In genomic region chr11:86695391-86695790, GRCh38 we compare ENCODE assay signal across 22 cellular contexts. TPM values are rescaled to one million over a fixed set of nuclear protein-coding genes. Genes with fewer than 3 reads are reported as not detected.
DNase-seq lines count a peak whose midpoint lies in the region; ATAC-seq and TF ChIP-seq lines count a peak whose summit lies in the region.
"Had no signal": no experiment of that assay in that cellular context is flagged by ENCODE, and none has a peak within 500 bp of the region (broad histone marks: within the 10 kb centered on the region; RNA-seq: fewer than 3 reads in every experiment).

No MANE protein-coding gene starts in this region.

- RAD21 ChIA-PET in HCT116 (lab: Charles Lee; ENCODE audit: low non-redundant PET in 1 of 2, low total read pairs in 2 of 2, uncharacterized antibody in 2 of 2, unreplicated experiment in 2 of 2): no interaction called here

- H3K4me1 Mint-ChIP-seq in activated CD8-positive, alpha-beta T cell treated with anti-CD3 and anti-CD28 coated beads for 36 hours (ENCODE audit: low read depth): peaks cover 4% of the 10 kb centered on the region
- H3K4me1 Mint-ChIP-seq: activated CD8-positive, alpha-beta memory T cell treated with anti-CD3 and anti-CD28 coated beads, Interleukin-2, amount 10 ng/mL, durations not matched to agents 7 days and 5 days; naive thymus-derived CD4-positive, alpha-beta T cell had no signal

- H3K4me3 ChIP-seq in HCT116 (replicated peaks in 1 of 2; ENCODE audit: low read depth in 1 of 2, low read length in 2 of 2) (no peak overlapping the region), brain microvascular endothelial cell (ENCODE audit: low read depth, low read length) (no peak overlapping the region), skin epidermis (no peak overlapping the region)
- H3K4me3 ChIP-seq: prostate gland, uterus had no signal

- H3K27ac ChIP-seq in HCT116 (ENCODE audit: low read depth, low read length): no peak overlapping the region
- H3K27ac ChIP-seq in brain microvascular endothelial cell: peak overlapping the region; percentile 66
- H3K27ac ChIP-seq in skin epidermis: peak overlapping the region in 13 of 21 experiments; percentile 16 to 74 (median 57)
- H3K27ac ChIP-seq: prostate gland, uterus had no signal

- H3K36me3 ChIP-seq in HCT116 (ENCODE audit: control insufficient read depth in 1 of 2, insufficient read depth in 2 of 2, low read length in 2 of 2) (no peaks in the 10 kb centered on the region), brain microvascular endothelial cell (replicated peaks) (no peaks in the 10 kb centered on the region)
- H3K36me3 ChIP-seq: prostate gland, uterus had no signal

- ATAC-seq in HCT116 (peak; percentile 27; the same call in 1 of the 2 replicates), HG02885 (IDR thresholded peaks at IDR 0.05; ENCODE audit: poor library complexity, unreplicated experiment) (no peak)
- ATAC-seq in activated CD8-positive, alpha-beta T cell treated with anti-CD3 and anti-CD28 coated beads for 36 hours: no peak
- ATAC-seq: activated CD8-positive, alpha-beta memory T cell treated with anti-CD3 and anti-CD28 coated beads, Interleukin-2, amount 10 ng/mL, durations not matched to agents 7 days and 5 days; naive thymus-derived CD4-positive, alpha-beta T cell had no signal

- peak overlapping the region; percentile 33 for H3K4me2 ChIP-seq in HCT116 (ENCODE audit: low read length)

- no peak overlapping the region for H3K4me3 Mint-ChIP-seq in activated CD8-positive, alpha-beta T cell treated with anti-CD3 and anti-CD28 coated beads for 36 hours
- H3K4me3 Mint-ChIP-seq: activated CD8-positive, alpha-beta memory T cell treated with anti-CD3 and anti-CD28 coated beads, Interleukin-2, amount 10 ng/mL, durations not matched to agents 7 days and 5 days; endodermal cell; naive thymus-derived CD4-positive, alpha-beta T cell; stimulated activated naive CD8-positive, alpha-beta T cell treated with anti-CD3 and anti-CD28 coated beads, Interleukin-15, Interleukin-2, amounts not matched to agents 100 ng/mL and 50 ng/mL, for 24 hours had no signal

- no peaks in the 10 kb centered on the region for H3K9me2 ChIP-seq in HCT116 (ENCODE audit: insufficient read depth)

- BruUV-seq in HCT116 (replicated peaks; lab: Mats Ljungman, UMichigan): no TSS peak

- no peaks in the 10 kb centered on the region for H3K9me3 Mint-ChIP-seq in activated CD8-positive, alpha-beta T cell treated with anti-CD3 and anti-CD28 coated beads for 36 hours
- H3K9me3 Mint-ChIP-seq: endodermal cell; naive thymus-derived CD4-positive, alpha-beta T cell; stimulated activated naive CD8-positive, alpha-beta T cell treated with anti-CD3 and anti-CD28 coated beads, Interleukin-15, Interleukin-2, amounts not matched to agents 100 ng/mL and 50 ng/mL, for 24 hours had no signal

- in situ Hi-C loops in brain microvascular endothelial cell (cut with HindIII; ENCODE audit: low pct_ligation_motif_present, low sequenced_read_pairs): no loop called here
- in situ Hi-C loops in ACHN (cut with HindIII; ENCODE audit: low pct_ligation_motif_present, low pct_unique_long_range_greater_than_20kb, low sequenced_read_pairs): no loop called here

- POLR2A ChIA-PET in HCT116 (lab: Charles Lee): no interaction called here
- POLR2A ChIA-PET in activated CD8-positive, alpha-beta T cell treated with anti-CD3 and anti-CD28 coated beads for 36 hours (lab: Charles Lee): no interaction called here

- no peak for TF ChIP-seq POLR2A in HCT116 (IDR thresholded peaks at IDR 0.05; ENCODE audit: borderline replicate concordance, extremely low read depth, insufficient read depth, insufficient read length)

- H2AFZ ChIP-seq in HCT116 (ENCODE audit: low read depth, low read length, poor library complexity, severe bottlenecking): peak overlapping the region; percentile 29

- H3K27me3 ChIP-seq in HCT116 (ENCODE audit: insufficient read depth, low read length): no peaks in the 10 kb centered on the region
- no peaks in the 10 kb centered on the region for H3K27me3 ChIP-seq in brain microvascular endothelial cell (replicated peaks)
- H3K27me3 ChIP-seq: uterus had no signal

- peaks cover 9 to 22% of the 10 kb centered on the region in 2 experiments for H3K4me1 ChIP-seq in HCT116 (ENCODE audit: control insufficient read depth in 1 of 2, insufficient read depth in 2 of 2, low read length in 2 of 2)
- H3K4me1 ChIP-seq: prostate gland, uterus had no signal

- no peaks in the 10 kb centered on the region for H4K20me1 ChIP-seq in HCT116 (ENCODE audit: insufficient read depth)

- no peak for TF ChIP-seq RAD21 in HCT116 (IDR thresholded peaks at IDR 0.05; ENCODE audit: low read depth)

- intact Hi-C loops in HCT116 (cut with micrococcal nuclease): no loop called here
- intact Hi-C loops in activated CD8-positive, alpha-beta T cell treated with anti-CD3 and anti-CD28 coated beads for 36 hours (cut with micrococcal nuclease): no loop called here

- no peaks in the 10 kb centered on the region for H3K9me3 ChIP-seq in HCT116 (ENCODE audit: control insufficient read depth in 1 of 2, insufficient read depth in 1 of 2, low read depth in 1 of 2, low read length in 2 of 2)
- H3K9me3 ChIP-seq: prostate gland, uterus had no signal

- no peak for TF ChIP-seq CTCF in HCT116 (IDR thresholded peaks at IDR 0.05 in 2 of 3, conservative IDR thresholded peaks at IDR 0.05 in 1 of 3; ENCODE audit: borderline replicate concordance in 1 of 3, insufficient read depth in 1 of 3, low read depth in 2 of 3, low read length in 2 of 3)
- TF ChIP-seq CTCF in brain microvascular endothelial cell (IDR thresholded peaks at IDR 0.05; ENCODE audit: low read depth, low read length, missing control alignments): no peak
- TF ChIP-seq CTCF in activated CD8-positive, alpha-beta T cell treated with anti-CD3 and anti-CD28 coated beads for 36 hours (IDR thresholded peaks at IDR 0.05): no peak

- H3K27me3 Mint-ChIP-seq in activated CD8-positive, alpha-beta T cell treated with anti-CD3 and anti-CD28 coated beads for 36 hours: peaks cover 10% of the 10 kb centered on the region

- no peak overlapping the region for H3K9ac ChIP-seq in HCT116 (ENCODE audit: low read length)

- no peak for DNase-seq in HCT116 (ENCODE audit: low read depth, low spot score)
- no peak for DNase-seq in brain microvascular endothelial cell
- peak; percentile 65 for DNase-seq in iris pigment epithelial cell (ENCODE audit: low read depth)
- no peak for DNase-seq in ACHN
- DNase-seq in activated CD4-positive, alpha-beta T cell treated with anti-CD3 and anti-CD28 coated beads, Interleukin-2, amount 50 U/mL, for 48 hours: no peak
- no peak for DNase-seq in activated CD8-positive, alpha-beta T cell treated with anti-CD3 and anti-CD28 coated beads for 36 hours
- DNase-seq: activated CD4-positive, CD25-positive, alpha-beta regulatory T cell treated with anti-CD3 and anti-CD28 coated beads, Interleukin-2, amount 50 U/mL, for 72 hours; activated CD8-positive, alpha-beta memory T cell treated with anti-CD3 and anti-CD28 coated beads, Interleukin-2, amount 10 ng/mL, durations not matched to agents 7 days and 5 days; activated effector memory CD4-positive, alpha-beta T cell treated with Interleukin-2 at 50 U/mL for 16 hours; cerebellar nuclear complex; COR-L47; endodermal cell; naive thymus-derived CD4-positive, alpha-beta T cell; NCI-H187 treated with DMSO at 0.1 percent for 48 hours; NCI-H446 treated with DMSO at 0.1 percent for 48 hours; stimulated activated CD4-positive, alpha-beta T cell treated with anti-CD3 and anti-CD28 coated beads, Interleukin-15, amount 100 ng/mL, for 24 hours; T-helper 9 cell; uterus had no signal

- no peaks in the 10 kb centered on the region for H3K79me2 ChIP-seq in HCT116 (ENCODE audit: insufficient read depth, low read length)

- no peak overlapping the region for H3K27ac Mint-ChIP-seq in activated CD8-positive, alpha-beta T cell treated with anti-CD3 and anti-CD28 coated beads for 36 hours
- H3K27ac Mint-ChIP-seq: activated CD8-positive, alpha-beta memory T cell treated with anti-CD3 and anti-CD28 coated beads, Interleukin-2, amount 10 ng/mL, durations not matched to agents 7 days and 5 days; endodermal cell; naive thymus-derived CD4-positive, alpha-beta T cell; stimulated activated naive CD8-positive, alpha-beta T cell treated with anti-CD3 and anti-CD28 coated beads, Interleukin-15, Interleukin-2, amounts not matched to agents 100 ng/mL and 50 ng/mL, for 24 hours had no signal

- H3K36me3 Mint-ChIP-seq in activated CD8-positive, alpha-beta T cell treated with anti-CD3 and anti-CD28 coated beads for 36 hours (ENCODE audit: low read depth): no peaks in the 10 kb centered on the region
- H3K36me3 Mint-ChIP-seq: activated CD8-positive, alpha-beta memory T cell treated with anti-CD3 and anti-CD28 coated beads, Interleukin-2, amount 10 ng/mL, durations not matched to agents 7 days and 5 days; naive thymus-derived CD4-positive, alpha-beta T cell had no signal

- CTCF ChIA-PET in HCT116 (lab: Charles Lee): no interaction called here
- CTCF ChIA-PET in activated CD8-positive, alpha-beta T cell treated with anti-CD3 and anti-CD28 coated beads for 36 hours (lab: Charles Lee): interaction anchor here (1.0 to 1.3 kb wide), 3 partner anchors 16 to 87 kb away, joined by 3 to 5 read pairs (median 4); no protein-coding TSS in a partner anchor

TF ChIP-seq in HCT116, 20 proteins besides CTCF, POLR2A, EP300 and RAD21 (continues in another document):
- TF ChIP-seq MAX (IDR thresholded peaks at IDR 0.05) (no peak), ATF3 (IDR thresholded peaks at IDR 0.05) (no peak), ZFX (IDR thresholded peaks at IDR 0.05) (no peak), ZNF274 (IDR thresholded peaks at IDR 0.05; ENCODE audit: low read depth, low read length) (no peak), YY1 (IDR thresholded peaks at IDR 0.05; ENCODE audit: extremely low read depth, insufficient replicate concordance, low read depth, low read length) (no peak), POLR2AphosphoS5 (IDR thresholded peaks at IDR 0.05; ENCODE audit: low read depth, low read length) (no peak), ELF1 (IDR thresholded peaks at IDR 0.05; ENCODE audit: borderline replicate concordance, low read depth) (no peak), SIN3A (IDR thresholded peaks at IDR 0.05; ENCODE audit: low read depth) (no peak), CEBPB (IDR thresholded peaks at IDR 0.05; ENCODE audit: low read depth) (no peak), SP1 (IDR thresholded peaks at IDR 0.05; ENCODE audit: low read depth) (no peak), JUND (IDR thresholded peaks at IDR 0.05) (no peak), CBX3 (IDR thresholded peaks at IDR 0.05; ENCODE audit: low read depth) (no peak), EGR1 (IDR thresholded peaks at IDR 0.05; ENCODE audit: low read depth) (no peak)

RNA-seq across cellular contexts. Expression of gene ME3, which starts 23.0 kb away (rescaled TPM):
- 0.30 TPM for total RNA-seq in HCT116 (2021; ENCODE audit: unreplicated experiment)
- 0.10 and 0.11 TPM in 2 replicates for polyA plus RNA-seq in HCT116 (2012)
- total RNA-seq in activated CD8-positive, alpha-beta T cell treated with anti-CD3 and anti-CD28 coated beads for 36 hours: 1 to 10 TPM; 5.0 to 6.2 TPM
